Comparison of ENCODE assay signal across 23 cellular contexts in genomic region chr13:30088312-30088855, GRCh38.
DNase-seq lines count a peak whose midpoint lies in the region; ATAC-seq and TF ChIP-seq lines count a peak whose summit lies in the region.
"Had no signal": no experiment of that assay in that cellular context is flagged by ENCODE, and none has a peak within 500 bp of the region (broad histone marks: within the 10 kb centered on the region; RNA-seq: fewer than 3 reads in every experiment).

No MANE protein-coding gene starts in this region.

- no peak overlapping the region for H3K4me3 Mint-ChIP-seq in glutamatergic neuron (ENCODE audit: unreplicated experiment)
- H3K4me3 Mint-ChIP-seq in naive thymus-derived CD8-positive, alpha-beta T cell = no peak overlapping the region
- H3K4me3 Mint-ChIP-seq: activated naive CD4-positive, alpha-beta T cell treated with anti-CD3 and anti-CD28 coated beads, Interleukin-2, amount 10 ng/mL, durations not matched to agents 7 days and 5 days; activated T-cell treated with anti-CD3 and anti-CD28 coated beads, Interleukin-2, amount 50 U/mL, for 72 hours; stimulated activated naive CD8-positive, alpha-beta T cell treated with anti-CD3 and anti-CD28 coated beads, Interleukin-15, Interleukin-2, amounts not matched to agents 100 ng/mL and 50 ng/mL, for 24 hours had no signal

- peak; percentile 54 to 79 for DNase-seq in HL-60 (ENCODE audit: low read depth in 1 of 2, low spot score in 1 of 2)
- peak; percentile 2 for DNase-seq in NCI-H1694 (lab: John Stamatoyannopoulos, UW)
- peak; percentile 7 for DNase-seq in RPMI8226
- DNase-seq in glutamatergic neuron = peak; percentile 35
- DNase-seq in NCI-H1436 treated with DMSO at 0.1 percent for 48 hours (lab: John Stamatoyannopoulos, UW) = no peak
- DNase-seq in naive thymus-derived CD8-positive, alpha-beta T cell = no peak
- DNase-seq: activated CD4-positive, alpha-beta T cell treated with anti-CD3 and anti-CD28 coated beads for 4 hours; activated naive CD4-positive, alpha-beta T cell treated with anti-CD3 and anti-CD28 coated beads, Interleukin-2, amount 10 ng/mL, durations not matched to agents 7 days and 5 days; activated T-cell treated with anti-CD3 and anti-CD28 coated beads, Interleukin-2, amount 50 U/mL, for 72 hours; aorta; central memory CD4-positive, alpha-beta T cell; DMS153; foreskin fibroblast; left colon; mesendoderm; Peyer's patch; right cardiac atrium; SK-N-SH; stimulated activated CD4-positive, alpha-beta T cell treated with anti-CD3 and anti-CD28 coated beads, Interleukin-4, amount 100 ng/mL, for 24 hours; tibial artery had no signal

- peaks cover 4% of the 10 kb centered on the region for H3K27me3 Mint-ChIP-seq in glutamatergic neuron (ENCODE audit: unreplicated experiment)
- H3K27me3 Mint-ChIP-seq in naive thymus-derived CD8-positive, alpha-beta T cell = peaks cover 0 to 6% (median 2%) of the 10 kb centered on the region in 5 donors

- H3K4me1 Mint-ChIP-seq in glutamatergic neuron (ENCODE audit: low read depth, unreplicated experiment) = peaks cover 5% of the 10 kb centered on the region
- H3K4me1 Mint-ChIP-seq in naive thymus-derived CD8-positive, alpha-beta T cell = no peaks in the 10 kb centered on the region
- H3K4me1 Mint-ChIP-seq: activated naive CD4-positive, alpha-beta T cell treated with anti-CD3 and anti-CD28 coated beads, Interleukin-2, amount 10 ng/mL, durations not matched to agents 7 days and 5 days had no signal

- no peak for TF ChIP-seq CTCF in HL-60 (IDR thresholded peaks at IDR 0.05; ENCODE audit: insufficient read depth, low read length)
- no peak for TF ChIP-seq CTCF in glutamatergic neuron (IDR thresholded peaks at IDR 0.05; ENCODE audit: partially characterized antibody, unreplicated experiment)

- ATAC-seq in naive thymus-derived CD8-positive, alpha-beta T cell = no peak
- ATAC-seq in GM21529 (IDR thresholded peaks at IDR 0.05; ENCODE audit: unreplicated experiment) (no peak), HG02840 (IDR thresholded peaks at IDR 0.05; ENCODE audit: low FRiP score, unreplicated experiment) (no peak)
- ATAC-seq: activated T-cell treated with anti-CD3 and anti-CD28 coated beads, Interleukin-2, amount 50 U/mL, for 72 hours; left colon; right cardiac atrium had no signal

- POLR2A ChIA-PET in naive thymus-derived CD8-positive, alpha-beta T cell (lab: Charles Lee) = interaction anchor here (0.7 kb wide), 1 partner anchor 129 kb away, joined by 3 read pairs; no protein-coding TSS in a partner anchor

- H3K27me3 ChIP-seq in HL-60 (ENCODE audit: insufficient read depth, poor library complexity, severe bottlenecking) = no peaks in the 10 kb centered on the region
- H3K27me3 ChIP-seq: Peyer's patch, tibial artery had no signal

- peaks cover 10% of the 10 kb centered on the region for H3K9me3 Mint-ChIP-seq in glutamatergic neuron (ENCODE audit: unreplicated experiment)
- no peaks in the 10 kb centered on the region for H3K9me3 Mint-ChIP-seq in naive thymus-derived CD8-positive, alpha-beta T cell
- H3K9me3 Mint-ChIP-seq: activated naive CD4-positive, alpha-beta T cell treated with anti-CD3 and anti-CD28 coated beads, Interleukin-2, amount 10 ng/mL, durations not matched to agents 7 days and 5 days; activated T-cell treated with anti-CD3 and anti-CD28 coated beads, Interleukin-2, amount 50 U/mL, for 72 hours; stimulated activated naive CD8-positive, alpha-beta T cell treated with anti-CD3 and anti-CD28 coated beads, Interleukin-15, Interleukin-2, amounts not matched to agents 100 ng/mL and 50 ng/mL, for 24 hours had no signal

- no peak overlapping the region for H3K4me3 ChIP-seq in HL-60 (replicated peaks; ENCODE audit: insufficient read depth, low read length)
- H3K4me3 ChIP-seq: Peyer's patch, tibial artery had no signal

- peaks cover 17% of the 10 kb centered on the region for H3K36me3 Mint-ChIP-seq in glutamatergic neuron (ENCODE audit: unreplicated experiment)
- peaks cover 0 to 2% (median 0%) of the 10 kb centered on the region in 3 donors for H3K36me3 Mint-ChIP-seq in naive thymus-derived CD8-positive, alpha-beta T cell
- H3K36me3 Mint-ChIP-seq: activated naive CD4-positive, alpha-beta T cell treated with anti-CD3 and anti-CD28 coated beads, Interleukin-2, amount 10 ng/mL, durations not matched to agents 7 days and 5 days had no signal

- H3K27ac Mint-ChIP-seq in glutamatergic neuron (ENCODE audit: unreplicated experiment) = peak overlapping the region; percentile 94
- peak overlapping the region in 1 of 10 donors; percentile 75 for H3K27ac Mint-ChIP-seq in naive thymus-derived CD8-positive, alpha-beta T cell
- H3K27ac Mint-ChIP-seq: activated naive CD4-positive, alpha-beta T cell treated with anti-CD3 and anti-CD28 coated beads, Interleukin-2, amount 10 ng/mL, durations not matched to agents 7 days and 5 days; activated T-cell treated with anti-CD3 and anti-CD28 coated beads, Interleukin-2, amount 50 U/mL, for 72 hours; stimulated activated naive CD8-positive, alpha-beta T cell treated with anti-CD3 and anti-CD28 coated beads, Interleukin-15, Interleukin-2, amounts not matched to agents 100 ng/mL and 50 ng/mL, for 24 hours had no signal

- peak overlapping the region; percentile 31 for H3K27ac ChIP-seq in HL-60 (replicated peaks)
- H3K27ac ChIP-seq: Peyer's patch, tibial artery had no signal

Comparison
In these comparisons a context has a peak if more than half of its experiments do, and no peak if none do; other contexts are left out.
1. DNase-seq: peak in HL-60 (2 of 2), NCI-H1694 (single experiment), RPMI8226 (single experiment) and glutamatergic neuron (single experiment); none in NCI-H1436 treated with DMSO at 0.1 percent for 48 hours (single experiment) and naive thymus-derived CD8-positive, alpha-beta T cell (0 of 10).